ENCODE assay signal across 9 cellular contexts in genomic region chr2:157874278-157874825, GRCh38. TPM values are rescaled to one million over a fixed set of nuclear protein-coding genes. Genes with fewer than 3 reads are reported as not detected.
DNase-seq lines count a peak whose midpoint lies in the region; ATAC-seq and TF ChIP-seq lines count a peak whose summit lies in the region.
"Had no signal": no experiment of that assay in that cellular context is flagged by ENCODE, and none has a peak within 500 bp of the region (broad histone marks: within the 10 kb centered on the region; RNA-seq: fewer than 3 reads in every experiment).

No MANE protein-coding gene starts in this region.

- H2AFZ ChIP-seq in fibroblast of lung (ENCODE audit: low read length) (no peak overlapping the region), neuron (ENCODE audit: low read depth, low read length) (no peak overlapping the region)

- peaks cover 61 to 87% (median 75%) of the 10 kb centered on the region in 4 donors for H3K4me1 Mint-ChIP-seq in CD4-positive, alpha-beta memory T cell
- H3K4me1 Mint-ChIP-seq in T-helper 17 cell: peaks cover 66% of the 10 kb centered on the region

- H3K9me3 ChIP-seq in CD4-positive, alpha-beta memory T cell (ENCODE audit: control insufficient read depth in 1 of 2, low read length in 2 of 2): no peaks in the 10 kb centered on the region
- H3K9me3 ChIP-seq in T-helper 17 cell (ENCODE audit: control insufficient read depth, low read length, poor library complexity, severe bottlenecking): no peaks in the 10 kb centered on the region
- H3K9me3 ChIP-seq in fibroblast of lung (ENCODE audit: control insufficient read depth, insufficient read depth, low read depth, low read length): no peaks in the 10 kb centered on the region
- H3K9me3 ChIP-seq in neuron (ENCODE audit: low read length): no peaks in the 10 kb centered on the region

- peak overlapping the region; percentile 94 to 100 (median 96) for H3K4me3 Mint-ChIP-seq in CD4-positive, alpha-beta memory T cell
- H3K4me3 Mint-ChIP-seq in T-helper 17 cell: peak overlapping the region; percentile 94

- ATAC-seq in T-helper 17 cell: no peak
- ATAC-seq in GM21717 (IDR thresholded peaks at IDR 0.05; ENCODE audit: unreplicated experiment): no peak

- CTCF ChIA-PET in CD4-positive, alpha-beta memory T cell (lab: Charles Lee; ENCODE audit: partially characterized antibody): interaction anchor here (3.5 to 4.7 kb wide), 3 partner anchors 18 to 27 kb away, joined by 36 to 39 read pairs (median 37); no protein-coding TSS in a partner anchor

- peak overlapping the region; percentile 55 for H3K27ac ChIP-seq in CD4-positive, alpha-beta memory T cell (ENCODE audit: low read depth, low read length)
- peak overlapping the region; percentile 88 for H3K27ac ChIP-seq in fibroblast of lung (ENCODE audit: insufficient read depth, low read length)

- TF ChIP-seq CTCF in fibroblast of lung (conservative IDR thresholded peaks at IDR 0.05 in 1 of 2, IDR thresholded peaks at IDR 0.05 in 1 of 2; ENCODE audit: low read depth in 1 of 2, low read length in 2 of 2): no peak

- no peak for DNase-seq in CD4-positive, alpha-beta memory T cell
- DNase-seq in T-helper 17 cell: no peak
- DNase-seq in fibroblast of lung (ENCODE audit: low read depth in 2 of 2): peak in 1 of 2 donors; percentile 41
- no peak for DNase-seq in amniotic stem cell (lab: John Stamatoyannopoulos, UW)
- DNase-seq in ureter (ENCODE audit: low spot score): no peak
- DNase-seq in activated CD8-positive, alpha-beta memory T cell treated with anti-CD3 and anti-CD28 coated beads, Interleukin-2, amount 50 U/mL, for 48 hours: no peak
- DNase-seq: effector CD8-positive, alpha-beta T cell had no signal

- no peak overlapping the region for H3K4me3 ChIP-seq in CD4-positive, alpha-beta memory T cell (ENCODE audit: low read length in 2 of 2)
- H3K4me3 ChIP-seq in fibroblast of lung (replicated peaks in 1 of 4; ENCODE audit: control extremely low read depth in 1 of 4, insufficient read depth in 1 of 4, low read depth in 3 of 4, low read length in 4 of 4) (peak overlapping the region; percentile 74 to 90 (median 78)), neuron (ENCODE audit: low read length) (peak overlapping the region; percentile 77)

- H3K27me3 Mint-ChIP-seq in CD4-positive, alpha-beta memory T cell: no peaks in the 10 kb centered on the region
- H3K27me3 Mint-ChIP-seq in T-helper 17 cell: no peaks in the 10 kb centered on the region

- H3K79me2 ChIP-seq in fibroblast of lung (ENCODE audit: control insufficient read depth, insufficient read depth, low read length): peaks cover 53% of the 10 kb centered on the region

- H3K27me3 ChIP-seq in CD4-positive, alpha-beta memory T cell (ENCODE audit: insufficient read depth, low read length): no peaks in the 10 kb centered on the region
- H3K27me3 ChIP-seq in fibroblast of lung (ENCODE audit: control insufficient read depth, insufficient read depth, low read length) (no peaks in the 10 kb centered on the region), neuron (ENCODE audit: insufficient read depth, low read length) (no peaks in the 10 kb centered on the region)

- peak overlapping the region in 6 of 7 donors; percentile 91 to 96 (median 94) for H3K27ac Mint-ChIP-seq in CD4-positive, alpha-beta memory T cell
- H3K27ac Mint-ChIP-seq in T-helper 17 cell: peak overlapping the region; percentile 90

- H3K9ac ChIP-seq in fibroblast of lung (ENCODE audit: insufficient read depth, low read length): peak overlapping the region; percentile 82

- intact Hi-C loops in CD4-positive, alpha-beta memory T cell (cut with micrococcal nuclease): loop anchor here (10.0 kb wide), 1 partner anchor 380 kb away; no protein-coding TSS in a partner anchor

- H3K9me3 Mint-ChIP-seq in CD4-positive, alpha-beta memory T cell: no peaks in the 10 kb centered on the region

- no peaks in the 10 kb centered on the region for H4K20me1 ChIP-seq in fibroblast of lung (ENCODE audit: control insufficient read depth, extremely low read depth, insufficient read depth, low read length)

- peaks cover 0 to 14% of the 10 kb centered on the region in 2 donors for H3K36me3 Mint-ChIP-seq in CD4-positive, alpha-beta memory T cell
- H3K36me3 Mint-ChIP-seq in T-helper 17 cell (ENCODE audit: low read depth): no peaks in the 10 kb centered on the region

- peaks cover 79% of the 10 kb centered on the region for H3K4me1 ChIP-seq in CD4-positive, alpha-beta memory T cell (ENCODE audit: insufficient read depth, low read length)
- H3K4me1 ChIP-seq in fibroblast of lung (ENCODE audit: control insufficient read depth, extremely low read depth, insufficient read depth, low read length) (peaks cover 6% of the 10 kb centered on the region), neuron (ENCODE audit: insufficient read depth, low read length) (peaks cover 11% of the 10 kb centered on the region)

- peaks cover 4% of the 10 kb centered on the region for H3K36me3 ChIP-seq in CD4-positive, alpha-beta memory T cell (ENCODE audit: insufficient read depth, low read length)
- H3K36me3 ChIP-seq in fibroblast of lung (ENCODE audit: control insufficient read depth, insufficient read depth, low read length): no peaks in the 10 kb centered on the region
- no peaks in the 10 kb centered on the region for H3K36me3 ChIP-seq in neuron (ENCODE audit: insufficient read depth, low read length)

- peak overlapping the region; percentile 90 for H3K4me2 ChIP-seq in fibroblast of lung (ENCODE audit: extremely low read depth, insufficient read depth, low read length)

- POLR2A ChIA-PET in CD4-positive, alpha-beta memory T cell (lab: Charles Lee; ENCODE audit: partially characterized antibody): interaction anchor here (1.6 to 7.3 kb wide), 2 partner anchors 20 to 36 kb away, joined by 4 to 308 read pairs; no protein-coding TSS in a partner anchor

RNA-seq across cellular contexts. Expression of gene ACVR1, which starts 1.8 kb away (rescaled TPM):
- 10 to 100 TPM; 26.9 to 31.9 TPM for total RNA-seq in CD4-positive, alpha-beta memory T cell
- 10 to 100 TPM; 16.1 to 23.3 TPM for polyA plus RNA-seq in CD4-positive, alpha-beta memory T cell
- 10 to 100 TPM; 37.4 to 38.2 TPM for total RNA-seq in T-helper 17 cell
- 30.8 and 42.9 TPM in 2 replicates for total RNA-seq in fibroblast of lung
- polyA plus RNA-seq in fibroblast of lung: 57.1 and 72.1 TPM in 2 replicates
- polyA plus RNA-seq in fibroblast of lung (2012): 40.3 and 51.3 TPM in 2 replicates
- polyA minus RNA-seq in fibroblast of lung (ENCODE audit: low replicate concordance): 151 and 156 TPM in 2 replicates
- 31.7 TPM for total RNA-seq in ureter

Comparison
In these comparisons a context has a peak if more than half of its experiments do, and no peak if none do; other contexts are left out.
1. H3K4me3 ChIP-seq: peak in fibroblast of lung (4 of 4) and neuron (single experiment); none in CD4-positive, alpha-beta memory T cell (0 of 2).